ENCODE assay signal across 8 cellular contexts in genomic region chr10:30502266-30503058, GRCh38.
DNase-seq lines count a peak whose midpoint lies in the region; ATAC-seq and TF ChIP-seq lines count a peak whose summit lies in the region.

No MANE protein-coding gene starts in this region.

- no peak overlapping the region for H3K4me3 ChIP-seq in epithelial cell of esophagus (ENCODE audit: low read length)

- ATAC-seq in HG02798 (IDR thresholded peaks at IDR 0.05; ENCODE audit: poor library complexity, unreplicated experiment) = peak; percentile 66

- TF ChIP-seq CTCF in epithelial cell of esophagus (IDR thresholded peaks at IDR 0.05; ENCODE audit: insufficient read depth, low read depth, low read length, missing control alignments) = no peak

- peak; percentile 20 for DNase-seq in stimulated activated CD4-positive, alpha-beta T cell treated with anti-CD3 and anti-CD28 coated beads, Interleukin-15, amount 100 ng/mL, for 24 hours
- no peak for DNase-seq in stimulated activated CD4-positive, alpha-beta T cell treated with anti-CD3 and anti-CD28 coated beads, Interleukin-4, amount 100 ng/mL, for 24 hours
- DNase-seq in NOMO-1 treated with DMSO at 0.1 percent for 48 hours (lab: John Stamatoyannopoulos, UW; ENCODE audit: unreplicated experiment) (peak; percentile 62), epithelial cell of esophagus (ENCODE audit: low read depth) (peak; percentile 14), NCI-H526 treated with DMSO at 0.1 percent for 48 hours (lab: John Stamatoyannopoulos, UW) (no peak), epidermal melanocyte (ENCODE audit: insufficient read length, low spot score) (no peak), NCI-H1092 treated with DMSO at 0.1 percent for 48 hours (lab: John Stamatoyannopoulos, UW) (no peak)

Comparison
In these comparisons a context has a peak if more than half of its experiments do, and no peak if none do; other contexts are left out.
1. DNase-seq: peak in stimulated activated CD4-positive, alpha-beta T cell treated with anti-CD3 and anti-CD28 coated beads, Interleukin-15, amount 100 ng/mL, for 24 hours (single experiment), NOMO-1 treated with DMSO at 0.1 percent for 48 hours (single experiment) and epithelial cell of esophagus (single experiment); none in stimulated activated CD4-positive, alpha-beta T cell treated with anti-CD3 and anti-CD28 coated beads, Interleukin-4, amount 100 ng/mL, for 24 hours (single experiment), NCI-H526 treated with DMSO at 0.1 percent for 48 hours (single experiment), epidermal melanocyte (single experiment) and NCI-H1092 treated with DMSO at 0.1 percent for 48 hours (single experiment).